In genomic region chr9:123749580-123750202, GRCh38 we compare ENCODE assay signal across 10 cellular contexts.
A peak's percentile ranks its signal among the peaks of the same experiment; 100 is the strongest.
DNase-seq lines count a peak whose midpoint lies in the region; ATAC-seq and TF ChIP-seq lines count a peak whose summit lies in the region.
"Had no signal": no experiment of that assay in that cellular context is flagged by ENCODE, and none has a peak within 500 bp of the region (broad histone marks: within the 10 kb centered on the region; RNA-seq: fewer than 3 reads in every experiment).

No MANE protein-coding gene starts in this region.

- peaks cover 3% of the 10 kb centered on the region for H3K27me3 Mint-ChIP-seq in nephron progenitor cell (ENCODE audit: low read depth, poor library complexity)
- H3K27me3 Mint-ChIP-seq: brain had no signal

- no peak overlapping the region for H3K27ac ChIP-seq in vagina
- H3K27ac ChIP-seq: 22Rv1 had no signal

- H3K4me1 Mint-ChIP-seq in nephron progenitor cell, result peaks cover 42% of the 10 kb centered on the region

- no peaks in the 10 kb centered on the region for H3K27me3 ChIP-seq in vagina

- peak overlapping the region; percentile 62 for H3K27ac Mint-ChIP-seq in nephron progenitor cell

- no peaks in the 10 kb centered on the region for H3K9me3 Mint-ChIP-seq in nephron progenitor cell

- no peak for TF ChIP-seq POLR2A in vagina (IDR thresholded peaks at IDR 0.05)

- TF ChIP-seq CTCF in nephron progenitor cell (IDR thresholded peaks at IDR 0.05) (no peak), vagina (IDR thresholded peaks at IDR 0.05) (no peak)

- peaks cover 11% of the 10 kb centered on the region for H3K36me3 Mint-ChIP-seq in nephron progenitor cell (ENCODE audit: low read depth)

- H3K4me3 ChIP-seq in vagina, result no peak overlapping the region

- no peaks in the 10 kb centered on the region for H3K4me1 ChIP-seq in vagina

- peak; percentile 83 for ATAC-seq in HG02885 (IDR thresholded peaks at IDR 0.05; ENCODE audit: poor library complexity, unreplicated experiment)

- no peaks in the 10 kb centered on the region for H3K36me3 ChIP-seq in vagina

- DNase-seq in DMS 273 (lab: John Stamatoyannopoulos, UW; ENCODE audit: unreplicated experiment) (peak; percentile 5), DMS 273 treated with DMSO at 0.1 percent for 48 hours (lab: John Stamatoyannopoulos, UW) (no peak), SIG-M5 (lab: John Stamatoyannopoulos, UW) (peak; percentile 43), nephron progenitor cell (no peak), NCI-H524 (lab: John Stamatoyannopoulos, UW) (no peak), vagina (ENCODE audit: extremely low spot score in 2 of 2) (no peak), NCI-H146 treated with DMSO at 0.1 percent for 48 hours (lab: John Stamatoyannopoulos, UW; ENCODE audit: unreplicated experiment) (no peak)

- H3K4me3 Mint-ChIP-seq in nephron progenitor cell, result no peak overlapping the region
- H3K4me3 Mint-ChIP-seq: brain had no signal

- H3K9me3 ChIP-seq in vagina, result no peaks in the 10 kb centered on the region

- intact Hi-C loops in vagina (cut with DNase I), result no loop called here

Comparison
In these comparisons a context has a peak if more than half of its experiments do, and no peak if none do; other contexts are left out.
1. DNase-seq: peak in DMS 273 (single experiment) and SIG-M5 (single experiment); none in DMS 273 treated with DMSO at 0.1 percent for 48 hours (single experiment), nephron progenitor cell (single experiment), NCI-H524 (0 of 2), vagina (0 of 2) and NCI-H146 treated with DMSO at 0.1 percent for 48 hours (single experiment).